Comparison of ENCODE assay signal across 14 cellular contexts in the genomic region with DNA sequence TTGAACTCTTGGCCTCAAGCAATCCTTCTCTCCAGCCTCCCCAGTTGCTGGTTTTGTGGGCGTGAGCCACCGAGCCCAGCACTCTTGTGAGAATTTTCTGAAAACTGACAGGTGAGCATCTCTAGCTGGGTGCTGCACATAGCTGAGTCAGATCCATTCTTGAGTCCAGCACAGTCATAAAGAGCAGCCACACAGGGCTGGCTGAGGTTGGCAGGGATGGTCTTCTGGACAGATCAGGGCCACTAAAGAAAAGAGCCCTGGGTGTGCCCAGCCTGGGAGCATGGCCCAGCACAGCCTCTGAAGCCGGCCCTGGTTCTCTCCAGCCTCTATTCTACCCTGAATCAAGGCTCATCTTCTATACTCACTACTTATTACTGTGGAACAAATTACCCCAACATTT.
"Had no signal": no experiment of that assay in that cellular context is flagged by ENCODE, and none has a peak within 500 bp of the region (broad histone marks: within the 10 kb centered on the region; RNA-seq: fewer than 3 reads in every experiment).

No MANE protein-coding gene starts in this region.

- DNase-seq: activated CD4-positive, alpha-beta T cell treated with anti-CD3 and anti-CD28 coated beads, Interleukin-2, amount 50 U/mL, for 4 hours; activated naive CD4-positive, alpha-beta T cell treated with anti-CD3 and anti-CD28 coated beads for 36 hours; activated T-cell treated with anti-CD3 and anti-CD28 coated beads, Interleukin-2, amount 50 U/mL, for 48 hours; effector memory CD4-positive, alpha-beta T cell; hypothalamus; naive B cell; retina; stimulated activated CD4-positive, alpha-beta T cell treated with anti-CD3 and anti-CD28 coated beads, Interleukin-4, amount 100 ng/mL, for 4 hours; thyroid gland had no signal

- H3K27ac ChIP-seq: coronary artery, parathyroid adenoma, thyroid gland had no signal

- H3K9me3 ChIP-seq: thyroid gland had no signal

- H3K36me3 ChIP-seq: thyroid gland had no signal

- H3K27me3 ChIP-seq: thyroid gland had no signal

- H3K27ac Mint-ChIP-seq: activated naive CD4-positive, alpha-beta T cell treated with anti-CD3 and anti-CD28 coated beads for 36 hours; naive B cell; T-helper 2 cell treated with Interferon-gamma antibody and Interleukin-4, amounts not matched to agents 5 μg/mL and 100 μg/mL, for 36 hours had no signal

- H3K9me3 Mint-ChIP-seq: activated naive CD4-positive, alpha-beta T cell treated with anti-CD3 and anti-CD28 coated beads for 36 hours; T-helper 2 cell treated with Interferon-gamma antibody and Interleukin-4, amounts not matched to agents 5 μg/mL and 100 μg/mL, for 36 hours had no signal

- H3K4me3 Mint-ChIP-seq: activated naive CD4-positive, alpha-beta T cell treated with anti-CD3 and anti-CD28 coated beads for 36 hours; naive B cell; T-helper 2 cell treated with Interferon-gamma antibody and Interleukin-4, amounts not matched to agents 5 μg/mL and 100 μg/mL, for 36 hours had no signal

- ATAC-seq: activated CD4-positive, CD25-positive, alpha-beta regulatory T cell treated with anti-CD3 and anti-CD28 coated beads, Interleukin-2, amount 50 U/mL, for 24 hours had no signal

- H3K36me3 Mint-ChIP-seq: naive B cell had no signal

- H3K4me1 ChIP-seq: parathyroid adenoma, thyroid gland had no signal

- H3K4me3 ChIP-seq: coronary artery, lung, thyroid gland had no signal
